9 cellular contexts compared by ENCODE assay signal in the genomic region with DNA sequence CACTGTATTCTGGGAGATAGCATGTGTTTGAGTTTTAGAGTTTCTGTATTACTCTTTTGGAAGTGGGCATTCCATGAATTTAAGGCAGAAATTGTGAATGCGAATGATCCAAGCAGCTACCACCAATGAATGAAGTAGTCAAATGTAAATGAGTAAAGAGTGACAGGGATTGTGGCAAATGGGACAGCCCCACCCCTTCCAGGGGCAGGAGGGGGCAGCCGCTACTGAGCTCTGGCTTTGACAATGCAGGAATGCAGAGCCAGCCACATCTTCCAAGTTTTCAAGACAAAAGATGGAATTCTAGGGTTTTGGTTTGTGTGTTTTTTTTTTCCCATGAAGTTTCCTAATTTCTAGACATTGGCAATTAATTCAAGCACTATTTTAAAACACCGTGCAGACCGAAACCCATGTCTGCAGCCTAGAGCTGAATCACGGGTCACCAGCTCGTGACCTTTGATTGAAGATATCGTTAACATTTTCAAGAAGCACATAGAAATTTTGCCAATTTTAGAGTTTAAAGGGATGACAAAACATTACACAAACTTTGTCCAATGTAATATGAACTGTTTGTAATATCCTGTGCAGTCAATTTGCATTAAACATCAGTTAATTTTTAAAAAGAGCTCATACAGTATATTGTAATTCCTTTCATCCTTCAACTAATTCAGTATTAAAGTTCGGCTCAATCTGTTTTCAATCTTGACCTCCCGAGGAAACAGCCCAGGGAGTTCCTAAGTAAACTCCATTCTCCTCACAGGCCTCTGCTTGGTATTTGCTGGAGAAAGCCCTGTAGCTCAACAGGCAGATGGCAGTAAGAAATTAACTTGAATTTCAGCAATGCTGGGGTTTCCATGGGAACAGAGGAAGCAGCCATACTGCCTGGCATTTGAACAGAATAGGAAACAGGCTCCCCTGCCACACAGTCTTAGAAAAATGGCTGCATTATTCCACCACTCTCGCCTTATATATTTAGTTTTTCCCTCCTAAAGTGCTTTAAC.
DNase-seq lines count a peak whose midpoint lies in the region; TF ChIP-seq lines count a peak whose summit lies in the region.
"Had no signal": no experiment of that assay in that cellular context is flagged by ENCODE, and none has a peak within 500 bp of the region (broad histone marks: within the 10 kb centered on the region; RNA-seq: fewer than 3 reads in every experiment).

No MANE protein-coding gene starts in this region.

- H3K4me1 ChIP-seq in neuron (ENCODE audit: insufficient read depth, low read length) (peaks cover 21% of the 10 kb centered on the region), colonic mucosa (no peaks in the 10 kb centered on the region)

- DNase-seq in Daoy (ENCODE audit: low read depth) (peak; percentile 50), NCI-H748 treated with DMSO at 0.1 percent for 48 hours (lab: John Stamatoyannopoulos, UW) (peak; percentile 13), fibroblast of peridontal ligament (ENCODE audit: extremely low read depth) (peak; percentile 50), colonic mucosa (no peak), HPDE6-E6E7 (ENCODE audit: extremely low spot score) (no peak)
- no peak for DNase-seq in activated CD4-positive, CD25-positive, alpha-beta regulatory T cell (lab: John Stamatoyannopoulos, UW)
- no peak for DNase-seq in stimulated activated CD4-positive, alpha-beta T cell treated with anti-CD3 and anti-CD28 coated beads, Interleukin-2, amount 100 ng/mL, for 24 hours
- DNase-seq: activated CD4-positive, alpha-beta T cell treated with anti-CD3 and anti-CD28 coated beads for 1 hour had no signal

- H3K27me3 ChIP-seq in neuron (ENCODE audit: insufficient read depth, low read length) (no peaks in the 10 kb centered on the region), colonic mucosa (no peaks in the 10 kb centered on the region)

- TF ChIP-seq CTCF in colonic mucosa (IDR thresholded peaks at IDR 0.05), result no peak

- H3K36me3 ChIP-seq in neuron (ENCODE audit: insufficient read depth, low read length) (no peaks in the 10 kb centered on the region), colonic mucosa (no peaks in the 10 kb centered on the region)

- no peak overlapping the region for H3K9ac ChIP-seq in colonic mucosa (ENCODE audit: low read depth in 2 of 2, low read length in 2 of 2)

- H3K9me3 ChIP-seq in neuron (ENCODE audit: low read length), result no peaks in the 10 kb centered on the region
- H3K9me3 ChIP-seq in colonic mucosa, result no peaks in the 10 kb centered on the region

- H2AFZ ChIP-seq in neuron (ENCODE audit: low read depth, low read length), result peak overlapping the region; percentile 76

- intact Hi-C loops in colonic mucosa (cut with DNase I), result no loop called here

- no peak overlapping the region for H3K27ac ChIP-seq in colonic mucosa

- H3K4me3 ChIP-seq in neuron (ENCODE audit: low read length) (peak overlapping the region; percentile 44), colonic mucosa (no peak overlapping the region)

Comparison
In these comparisons a context has a peak if more than half of its experiments do, and no peak if none do; other contexts are left out.
1. DNase-seq: peak in Daoy (single experiment), NCI-H748 treated with DMSO at 0.1 percent for 48 hours (single experiment) and fibroblast of peridontal ligament (single experiment); none in activated CD4-positive, CD25-positive, alpha-beta regulatory T cell (0 of 4), stimulated activated CD4-positive, alpha-beta T cell treated with anti-CD3 and anti-CD28 coated beads, Interleukin-2, amount 100 ng/mL, for 24 hours (0 of 2), colonic mucosa (single experiment) and HPDE6-E6E7 (single experiment).